ENCODE assay signal across 24 cellular contexts in genomic region chr12:53948650-53949593, GRCh38. TPM values are rescaled to one million over a fixed set of nuclear protein-coding genes. Genes with fewer than 3 reads are reported as not detected.
DNase-seq lines count a peak whose midpoint lies in the region; ATAC-seq and TF ChIP-seq lines count a peak whose summit lies in the region.
"Had no signal": no experiment of that assay in that cellular context is flagged by ENCODE, and none has a peak within 500 bp of the region (broad histone marks: within the 10 kb centered on the region; RNA-seq: fewer than 3 reads in every experiment).

No MANE protein-coding gene starts in this region.

- no peak overlapping the region for H3K4me3 Mint-ChIP-seq in endothelial cell (ENCODE audit: unreplicated experiment)
- H3K4me3 Mint-ChIP-seq: neural crest cell had no signal

- H3K27ac Mint-ChIP-seq in endothelial cell (ENCODE audit: unreplicated experiment), result no peak overlapping the region

- ATAC-seq in Panc1, result peak; percentile 59
- no peak for ATAC-seq in heart left ventricle

- DNase-seq in H7 (peak; percentile 61), Panc1 (ENCODE audit: low read depth, low spot score) (no peak), endothelial cell (ENCODE audit: low spot score) (no peak), coronary artery (ENCODE audit: low spot score) (no peak), heart left ventricle (no peak), AG08395 (ENCODE audit: low spot score) (no peak)
- DNase-seq: activated CD4-positive, alpha-beta T cell treated with anti-CD3 and anti-CD28 coated beads for 4 hours; dermis blood vessel endothelial cell; EL; HCEC 1CT; KG1; midbrain; NCI-H1048; NCI-H2107; SJCRH30; stimulated activated CD4-positive, alpha-beta T cell treated with anti-CD3 and anti-CD28 coated beads, Interleukin-12 subunit alpha, Interleukin-12 subunit beta, amount 100 ng/mL, for 4 hours; T-helper 9 cell had no signal

- peak overlapping the region; percentile 88 for H3K27ac ChIP-seq in Panc1 (ENCODE audit: low read length)
- H3K27ac ChIP-seq in coronary artery, result no peak overlapping the region
- no peak overlapping the region for H3K27ac ChIP-seq in heart left ventricle
- H3K27ac ChIP-seq: breast epithelium, SJCRH30, vagina had no signal

- H3K36me3 Mint-ChIP-seq in endothelial cell (ENCODE audit: low read depth, unreplicated experiment), result peaks cover 5% of the 10 kb centered on the region

- peak; percentile 76 for TF ChIP-seq CTCF in Panc1 (IDR thresholded peaks at IDR 0.05)
- TF ChIP-seq CTCF in endothelial cell (IDR thresholded peaks at IDR 0.05; ENCODE audit: unreplicated experiment), result peak; percentile 13
- TF ChIP-seq CTCF in coronary artery (IDR thresholded peaks at IDR 0.05), result no peak
- no peak for TF ChIP-seq CTCF in heart left ventricle (IDR thresholded peaks at IDR 0.05)

- H3K27me3 ChIP-seq in H7 (ENCODE audit: control insufficient read depth, insufficient read depth, low read length), result peaks cover 100% of the 10 kb centered on the region
- no peaks in the 10 kb centered on the region for H3K27me3 ChIP-seq in Panc1 (ENCODE audit: control insufficient read depth, insufficient read depth, low read length)
- peaks cover 79 to 100% (median 98%) of the 10 kb centered on the region in 9 donors for H3K27me3 ChIP-seq in heart left ventricle

- POLR2A ChIA-PET in Panc1 (lab: Charles Lee), result interaction anchor here (0.5 to 0.7 kb wide), 2 partner anchors 209 to 214 kb away, joined by 5 to 7 read pairs; no protein-coding TSS in a partner anchor

- in situ Hi-C loops in Panc1 (cut with HindIII; ENCODE audit: low pct_unique_long_range_greater_than_20kb, low sequenced_read_pairs), result no loop called here

- intact Hi-C loops in Panc1 (cut with micrococcal nuclease; ENCODE audit: unreplicated experiment) (loop anchor here (5.0 kb wide), 2 partner anchors 122 to 182 kb away; no protein-coding TSS in a partner anchor), heart left ventricle (cut with DNase I) (no loop called here)

- CTCF ChIA-PET in Panc1 (lab: Charles Lee), result interaction anchor here (0.6 kb wide), 2 partner anchors 50 to 79 kb away, joined by 6 to 12 read pairs; partner anchors contain the start of gene HOXC6

- no peaks in the 10 kb centered on the region for H3K9me3 ChIP-seq in Panc1 (ENCODE audit: control insufficient read depth, insufficient read depth, low read depth, low read length)
- H3K9me3 ChIP-seq in heart left ventricle, result no peaks in the 10 kb centered on the region
- H3K9me3 ChIP-seq: breast epithelium, Caco-2, SJCRH30, vagina had no signal

- TF ChIP-seq POLR2A in heart left ventricle (IDR thresholded peaks at IDR 0.05), result no peak

- H3K4me1 Mint-ChIP-seq in endothelial cell (ENCODE audit: unreplicated experiment), result peaks cover 11% of the 10 kb centered on the region
- H3K4me1 Mint-ChIP-seq: neural crest cell had no signal

- H3K4me3 ChIP-seq in H7 (ENCODE audit: insufficient read depth, low read depth, low read length) (no peak overlapping the region), Panc1 (ENCODE audit: low read depth in 2 of 2, low read length in 2 of 2) (no peak overlapping the region), coronary artery (no peak overlapping the region), heart left ventricle (no peak overlapping the region)
- H3K4me3 ChIP-seq: breast epithelium, SJCRH30, vagina had no signal

- WGBS in heart left ventricle, 4 donors, result 30 to 47% (median 39%) methylated on average over 4 to 9 of the region's 9 CpGs

- BruUV-seq in Panc1 (replicated peaks; lab: Mats Ljungman, UMichigan), result no TSS peak

- H3K4me1 ChIP-seq in Panc1 (ENCODE audit: control insufficient read depth, insufficient read depth, low read length) (peaks cover 89% of the 10 kb centered on the region), heart left ventricle (peaks cover 0 to 13% (median 5%) of the 10 kb centered on the region in 12 donors)
- H3K4me1 ChIP-seq: breast epithelium, SJCRH30 had no signal

- no peaks in the 10 kb centered on the region for H3K9me3 Mint-ChIP-seq in endothelial cell (ENCODE audit: unreplicated experiment)
- H3K9me3 Mint-ChIP-seq: neural crest cell had no signal

- H3K36me3 ChIP-seq in H7 (replicated peaks; ENCODE audit: control insufficient read depth, insufficient read depth, low read length) (no peaks in the 10 kb centered on the region), Panc1 (ENCODE audit: control insufficient read depth, insufficient read depth, low read length) (no peaks in the 10 kb centered on the region; the same call in 1 of the 2 replicates), heart left ventricle (no peaks in the 10 kb centered on the region)
- H3K36me3 ChIP-seq: breast epithelium, SJCRH30, vagina had no signal

- H3K27me3 Mint-ChIP-seq in endothelial cell (ENCODE audit: unreplicated experiment), result peaks cover 36% of the 10 kb centered on the region

RNA-seq across cellular contexts. Expression of gene HOXC12, which starts 5.8 kb away (rescaled TPM):
- total RNA-seq in H7 (2014; rRNA removed; shearing (Covaris generic)), result not detected in 2 replicates
- 5.1 TPM for total RNA-seq in Panc1 (2021; ENCODE audit: unreplicated experiment)
- 15.1 TPM for polyA plus RNA-seq in Panc1 (2012; ENCODE audit: insufficient read length)
- total RNA-seq in endothelial cell (ENCODE audit: unreplicated experiment), result 1.3 TPM
- not detected for total RNA-seq in heart left ventricle
- not detected for polyA plus RNA-seq in heart left ventricle
- total RNA-seq: dermis blood vessel endothelial cell, frontal cortex, neural crest cell, OCI-LY7, pulmonary artery endothelial cell, SJCRH30, vagina had no signal

RNA-seq across cellular contexts. Expression of gene HOXC13, which starts 10.3 kb away (rescaled TPM):
- total RNA-seq in H7 (2014; rRNA removed; shearing (Covaris generic)), result not detected in 2 replicates
- 93.5 TPM for total RNA-seq in Panc1 (2021; ENCODE audit: unreplicated experiment)
- polyA plus RNA-seq in Panc1 (2012; ENCODE audit: insufficient read length), result 125 TPM
- total RNA-seq in endothelial cell (ENCODE audit: unreplicated experiment), result 0.38 TPM
- total RNA-seq in heart left ventricle, result not detected
- not detected for polyA plus RNA-seq in heart left ventricle
- total RNA-seq: dermis blood vessel endothelial cell, frontal cortex, neural crest cell, pulmonary artery endothelial cell, vagina had no signal

RNA-seq across cellular contexts. Expression of gene HOXC11, which starts 24.0 kb away (rescaled TPM):
- not detected in 2 replicates for total RNA-seq in H7 (2014; rRNA removed; shearing (Covaris generic))
- total RNA-seq in Panc1 (2021; ENCODE audit: unreplicated experiment) (17.0 TPM), endothelial cell (ENCODE audit: unreplicated experiment) (0.38 TPM), heart left ventricle (not detected)
- polyA plus RNA-seq in Panc1 (2012; ENCODE audit: insufficient read length), result 19.6 TPM
- polyA plus RNA-seq in heart left ventricle, result not detected
- total RNA-seq: dermis blood vessel endothelial cell, frontal cortex, neural crest cell, pulmonary artery endothelial cell, vagina had no signal

RNA-seq across cellular contexts. Expression of gene HOTAIR, which starts 25.8 kb away (rescaled TPM):
- not detected in 2 replicates for total RNA-seq in H7 (2014; rRNA removed; shearing (Covaris generic))
- 31.7 TPM for total RNA-seq in Panc1 (2021; ENCODE audit: unreplicated experiment)
- polyA plus RNA-seq in Panc1 (2012; ENCODE audit: insufficient read length), result 25.6 TPM
- total RNA-seq in endothelial cell (ENCODE audit: unreplicated experiment), result 1.4 TPM
- total RNA-seq in heart left ventricle, result not detected
- polyA plus RNA-seq in heart left ventricle, result not detected
- total RNA-seq: dermis blood vessel endothelial cell, frontal cortex, neural crest cell, pulmonary artery endothelial cell, vagina had no signal

RNA-seq across cellular contexts. Expression of gene HOXC10, which starts 36.0 kb away (rescaled TPM):
- total RNA-seq in H7 (2014; rRNA removed; shearing (Covaris generic)), result not detected in 2 replicates
- 154 TPM for total RNA-seq in Panc1 (2021; ENCODE audit: unreplicated experiment)
- polyA plus RNA-seq in Panc1 (2012; ENCODE audit: insufficient read length), result 178 TPM
- 1.9 TPM for total RNA-seq in endothelial cell (ENCODE audit: unreplicated experiment)
- not detected for total RNA-seq in heart left ventricle
- not detected for polyA plus RNA-seq in heart left ventricle
- total RNA-seq: frontal cortex, pulmonary artery endothelial cell, vagina had no signal

Comparison
In these comparisons a context has a peak if more than half of its experiments do, and no peak if none do; other contexts are left out.
1. CTCF ChIP-seq: peak in Panc1 (single experiment) and endothelial cell (single experiment); none in coronary artery (single experiment) and heart left ventricle (0 of 12).
2. RNA of gene HOXC13, which starts 10.3 kb away (total RNA-seq): 93.5 TPM in Panc1 (single experiment); 0.38 TPM in endothelial cell (single experiment), not detected in H7 and not detected in heart left ventricle; every median in the first group is over 10 times any median in the second.
3. RNA of gene HOXC11, which starts 24.0 kb away (total RNA-seq): 17.0 TPM in Panc1 (single experiment); 0.38 TPM in endothelial cell (single experiment), not detected in H7 and not detected in heart left ventricle; every median in the first group is over 10 times any median in the second.